2 cellular contexts compared by ENCODE assay signal in the genomic region with DNA sequence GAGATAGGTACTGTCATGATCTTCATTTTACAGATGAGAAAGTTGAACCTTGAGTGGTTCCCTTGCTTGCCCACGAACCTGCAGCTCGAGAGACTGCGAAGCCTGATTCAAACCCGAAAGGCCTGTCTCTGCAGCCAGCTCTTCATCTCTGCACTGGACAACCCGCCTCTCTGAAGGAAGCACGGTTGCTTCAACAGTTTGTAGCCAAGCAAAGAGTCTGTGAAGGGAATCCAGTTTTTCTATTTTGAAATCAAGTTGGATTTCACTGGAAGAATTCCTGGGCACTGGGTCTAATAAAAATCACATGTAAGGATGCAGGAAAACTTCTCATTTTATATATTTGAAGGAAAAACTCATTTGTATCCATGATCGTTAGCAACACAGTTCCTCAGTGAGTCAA.
TF ChIP-seq lines count a peak whose summit lies in the region.

No MANE protein-coding gene starts in this region.

TF ChIP-seq in GM23338, 12 proteins besides CTCF, POLR2A, EP300 and RAD21 (continued from another document):
- no peak for TF ChIP-seq STAT1 (IDR thresholded peaks at IDR 0.05; ENCODE audit: unreplicated experiment)
- TF ChIP-seq EZH2phosphoT487 (IDR thresholded peaks at IDR 0.05; ENCODE audit: unreplicated experiment): no peak

TF ChIP-seq in WTC11, 78 proteins besides CTCF, POLR2A, EP300 and RAD21 (continued from another document):
- TF ChIP-seq, protein P1, sequence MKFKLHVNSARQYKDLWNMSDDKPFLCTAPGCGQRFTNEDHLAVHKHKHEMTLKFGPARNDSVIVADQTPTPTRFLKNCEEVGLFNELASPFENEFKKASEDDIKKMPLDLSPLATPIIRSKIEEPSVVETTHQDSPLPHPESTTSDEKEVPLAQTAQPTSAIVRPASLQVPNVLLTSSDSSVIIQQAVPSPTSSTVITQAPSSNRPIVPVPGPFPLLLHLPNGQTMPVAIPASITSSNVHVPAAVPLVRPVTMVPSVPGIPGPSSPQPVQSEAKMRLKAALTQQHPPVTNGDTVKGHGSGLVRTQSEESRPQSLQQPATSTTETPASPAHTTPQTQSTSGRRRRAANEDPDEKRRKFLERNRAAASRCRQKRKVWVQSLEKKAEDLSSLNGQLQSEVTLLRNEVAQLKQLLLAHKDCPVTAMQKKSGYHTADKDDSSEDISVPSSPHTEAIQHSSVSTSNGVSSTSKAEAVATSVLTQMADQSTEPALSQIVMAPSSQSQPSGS (CRISPR knock-in tag; IDR thresholded peaks at IDR 0.05; ENCODE audit: borderline replicate concordance, low read depth): no peak
